ENCODE assay signal across 8 cellular contexts in the genomic region with DNA sequence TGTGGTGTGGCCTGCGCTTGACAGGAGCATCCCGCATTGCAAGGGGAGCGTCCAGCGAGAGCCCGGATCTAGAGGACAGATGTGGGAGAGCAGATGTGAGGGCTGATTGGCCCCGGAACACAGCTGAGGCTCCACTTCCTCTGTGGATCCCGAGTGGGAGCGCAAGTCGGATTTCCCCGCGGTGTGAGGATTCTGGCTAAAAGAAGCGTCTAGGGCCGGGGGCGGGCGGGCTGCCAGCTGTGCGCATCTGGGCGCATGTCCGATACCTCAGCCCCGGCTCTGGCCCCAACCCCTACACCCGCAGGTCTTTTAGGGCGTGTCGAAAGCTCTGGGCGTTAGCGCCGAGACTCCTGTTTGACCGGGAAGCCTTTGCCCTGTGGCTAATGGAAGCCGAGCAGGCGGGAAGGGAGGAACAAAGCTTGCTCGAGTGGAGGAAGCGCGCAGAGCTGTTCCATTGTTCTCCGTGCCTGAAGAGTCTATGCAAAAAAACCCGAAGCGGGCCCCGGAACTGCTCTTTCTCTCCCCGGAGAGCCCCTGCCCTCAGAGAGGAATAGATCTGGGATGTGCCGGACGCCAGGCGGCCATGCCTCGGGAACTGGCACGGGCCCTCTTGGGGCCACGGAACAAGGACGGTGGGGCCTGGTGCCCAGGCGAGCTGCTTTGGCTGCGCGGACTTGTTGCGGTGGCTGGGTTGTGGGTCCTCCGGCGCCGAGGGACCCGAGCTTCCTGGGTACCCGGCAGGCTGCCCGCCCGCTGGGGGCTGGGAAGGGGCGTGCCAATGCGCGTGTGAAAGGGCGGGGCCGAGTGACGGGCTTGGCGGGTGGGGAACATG.
DNase-seq lines count a peak whose midpoint lies in the region; ATAC-seq and TF ChIP-seq lines count a peak whose summit lies in the region.

No MANE protein-coding gene starts in this region.

- H3K9me3 ChIP-seq in WERI-Rb-1 (ENCODE audit: severe bottlenecking): no peaks in the 10 kb centered on the region

- DNase-seq in AG09319 (ENCODE audit: extremely low read depth, low read depth) (peak; percentile 65), LoVo (ENCODE audit: low spot score) (peak; percentile 68), WERI-Rb-1 (peak; percentile 98), germinal center (ENCODE audit: low spot score) (peak; percentile 42), occipital lobe (lab: John Stamatoyannopoulos, UW) (peak; percentile 74), NK-92 (lab: John Stamatoyannopoulos, UW; ENCODE audit: unreplicated experiment) (no peak)

- ATAC-seq in HG02840 (IDR thresholded peaks at IDR 0.05; ENCODE audit: low FRiP score, unreplicated experiment) (no peak), GM18498 (IDR thresholded peaks at IDR 0.05; ENCODE audit: unreplicated experiment) (no peak)

- peak overlapping the region; percentile 56 for H3K27ac ChIP-seq in WERI-Rb-1

- TF ChIP-seq CTCF in AG09319 (IDR thresholded peaks at IDR 0.05; ENCODE audit: low read depth, low read length) (no peak; the same call in 1 of the 2 replicates), WERI-Rb-1 (IDR thresholded peaks at IDR 0.05; ENCODE audit: low read depth, low read length) (peak; percentile 29; the same call in 1 of the 2 replicates)

- H3K4me3 ChIP-seq in WERI-Rb-1 (ENCODE audit: low read depth, low read length): peak overlapping the region; percentile 77

- H3K27me3 ChIP-seq in WERI-Rb-1 (ENCODE audit: insufficient read depth, low read depth, severe bottlenecking): no peaks in the 10 kb centered on the region

- peaks cover 16% of the 10 kb centered on the region for H3K36me3 ChIP-seq in WERI-Rb-1
